In the genomic region with DNA sequence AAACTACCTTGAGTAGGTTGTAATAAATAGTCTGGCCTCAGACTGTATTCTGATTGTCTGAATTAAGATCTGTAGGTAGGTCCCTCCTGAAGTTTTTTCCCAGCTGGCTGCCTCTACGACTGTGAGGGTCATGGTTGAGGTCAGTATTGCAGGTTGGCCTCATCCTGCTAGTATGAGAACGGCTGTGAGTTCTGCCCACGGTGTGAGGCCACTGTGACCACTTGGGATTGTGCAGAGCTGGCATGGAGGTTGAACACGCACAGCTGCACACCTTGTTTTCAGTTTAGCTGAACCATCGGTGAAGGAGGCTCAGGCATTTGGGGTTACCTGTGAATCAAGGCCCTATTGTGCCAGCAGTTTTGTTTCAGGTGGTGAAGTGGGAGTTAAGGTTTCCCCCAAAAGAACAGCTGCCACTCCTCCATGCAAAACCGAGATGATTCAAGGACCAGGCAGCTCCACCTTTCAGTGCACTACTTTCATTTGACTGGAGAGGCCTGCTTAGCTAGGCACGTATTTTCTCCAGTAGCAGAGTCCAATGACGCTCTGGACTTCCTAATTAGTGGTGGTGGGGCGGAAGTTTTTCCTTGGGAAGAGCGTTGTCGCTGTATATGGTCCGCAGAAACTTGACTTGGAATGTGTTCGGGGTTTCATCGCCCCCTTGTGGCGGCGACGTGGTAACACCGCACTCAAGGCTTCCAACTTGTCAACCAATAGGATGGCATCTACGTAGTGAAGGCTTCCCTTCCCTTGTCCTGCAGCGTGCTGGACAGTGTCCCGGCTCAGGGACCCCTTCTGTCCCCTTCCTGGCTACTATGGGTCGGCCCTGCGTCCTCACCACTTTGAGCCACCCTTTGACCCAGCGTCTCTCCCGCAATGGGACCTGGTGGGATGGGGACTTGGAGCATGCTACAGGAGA, we compare ENCODE assay signal across 2 cellular contexts.
TF ChIP-seq lines count a peak whose summit lies in the region.

No MANE protein-coding gene starts in this region.

TF ChIP-seq in HCT116, 20 proteins besides CTCF, POLR2A, EP300 and RAD21:
- TF ChIP-seq CEBPB (IDR thresholded peaks at IDR 0.05; ENCODE audit: low read depth) (no peak), SP1 (IDR thresholded peaks at IDR 0.05; ENCODE audit: low read depth) (no peak), JUND (IDR thresholded peaks at IDR 0.05) (no peak), ZFX (IDR thresholded peaks at IDR 0.05) (no peak), SRF (IDR thresholded peaks at IDR 0.05; ENCODE audit: low read depth) (no peak; the same call in 1 of the 2 replicates), POLR2AphosphoS5 (IDR thresholded peaks at IDR 0.05; ENCODE audit: low read depth, low read length) (no peak), YY1 (IDR thresholded peaks at IDR 0.05; ENCODE audit: extremely low read depth, insufficient replicate concordance, low read depth, low read length) (no peak), EZH2phosphoT487 (IDR thresholded peaks at IDR 0.05; ENCODE audit: borderline replicate concordance) (no peak), TCF7L2 (IDR thresholded peaks at IDR 0.05; ENCODE audit: borderline replicate concordance, extremely low read depth, insufficient read depth, insufficient read length) (no peak)
- TF ChIP-seq, protein P1, sequence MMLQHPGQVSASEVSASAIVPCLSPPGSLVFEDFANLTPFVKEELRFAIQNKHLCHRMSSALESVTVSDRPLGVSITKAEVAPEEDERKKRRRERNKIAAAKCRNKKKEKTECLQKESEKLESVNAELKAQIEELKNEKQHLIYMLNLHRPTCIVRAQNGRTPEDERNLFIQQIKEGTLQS (IDR thresholded peaks at IDR 0.05), result no peak
- TF ChIP-seq, protein P2, sequence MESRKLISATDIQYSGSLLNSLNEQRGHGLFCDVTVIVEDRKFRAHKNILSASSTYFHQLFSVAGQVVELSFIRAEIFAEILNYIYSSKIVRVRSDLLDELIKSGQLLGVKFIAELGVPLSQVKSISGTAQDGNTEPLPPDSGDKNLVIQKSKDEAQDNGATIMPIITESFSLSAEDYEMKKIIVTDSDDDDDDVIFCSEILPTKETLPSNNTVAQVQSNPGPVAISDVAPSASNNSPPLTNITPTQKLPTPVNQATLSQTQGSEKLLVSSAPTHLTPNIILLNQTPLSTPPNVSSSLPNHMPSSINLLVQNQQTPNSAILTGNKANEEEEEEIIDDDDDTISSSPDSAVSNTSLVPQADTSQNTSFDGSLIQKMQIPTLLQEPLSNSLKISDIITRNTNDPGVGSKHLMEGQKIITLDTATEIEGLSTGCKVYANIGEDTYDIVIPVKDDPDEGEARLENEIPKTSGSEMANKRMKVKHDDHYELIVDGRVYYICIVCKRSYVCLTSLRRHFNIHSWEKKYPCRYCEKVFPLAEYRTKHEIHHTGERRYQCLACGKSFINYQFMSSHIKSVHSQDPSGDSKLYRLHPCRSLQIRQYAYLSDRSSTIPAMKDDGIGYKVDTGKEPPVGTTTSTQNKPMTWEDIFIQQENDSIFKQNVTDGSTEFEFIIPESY (IDR thresholded peaks at IDR 0.05; ENCODE audit: extremely low read depth, insufficient replicate concordance, low read length), result no peak
- TF ChIP-seq, protein P3, sequence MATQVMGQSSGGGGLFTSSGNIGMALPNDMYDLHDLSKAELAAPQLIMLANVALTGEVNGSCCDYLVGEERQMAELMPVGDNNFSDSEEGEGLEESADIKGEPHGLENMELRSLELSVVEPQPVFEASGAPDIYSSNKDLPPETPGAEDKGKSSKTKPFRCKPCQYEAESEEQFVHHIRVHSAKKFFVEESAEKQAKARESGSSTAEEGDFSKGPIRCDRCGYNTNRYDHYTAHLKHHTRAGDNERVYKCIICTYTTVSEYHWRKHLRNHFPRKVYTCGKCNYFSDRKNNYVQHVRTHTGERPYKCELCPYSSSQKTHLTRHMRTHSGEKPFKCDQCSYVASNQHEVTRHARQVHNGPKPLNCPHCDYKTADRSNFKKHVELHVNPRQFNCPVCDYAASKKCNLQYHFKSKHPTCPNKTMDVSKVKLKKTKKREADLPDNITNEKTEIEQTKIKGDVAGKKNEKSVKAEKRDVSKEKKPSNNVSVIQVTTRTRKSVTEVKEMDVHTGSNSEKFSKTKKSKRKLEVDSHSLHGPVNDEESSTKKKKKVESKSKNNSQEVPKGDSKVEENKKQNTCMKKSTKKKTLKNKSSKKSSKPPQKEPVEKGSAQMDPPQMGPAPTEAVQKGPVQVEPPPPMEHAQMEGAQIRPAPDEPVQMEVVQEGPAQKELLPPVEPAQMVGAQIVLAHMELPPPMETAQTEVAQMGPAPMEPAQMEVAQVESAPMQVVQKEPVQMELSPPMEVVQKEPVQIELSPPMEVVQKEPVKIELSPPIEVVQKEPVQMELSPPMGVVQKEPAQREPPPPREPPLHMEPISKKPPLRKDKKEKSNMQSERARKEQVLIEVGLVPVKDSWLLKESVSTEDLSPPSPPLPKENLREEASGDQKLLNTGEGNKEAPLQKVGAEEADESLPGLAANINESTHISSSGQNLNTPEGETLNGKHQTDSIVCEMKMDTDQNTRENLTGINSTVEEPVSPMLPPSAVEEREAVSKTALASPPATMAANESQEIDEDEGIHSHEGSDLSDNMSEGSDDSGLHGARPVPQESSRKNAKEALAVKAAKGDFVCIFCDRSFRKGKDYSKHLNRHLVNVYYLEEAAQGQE (IDR thresholded peaks at IDR 0.05; ENCODE audit: low read depth), result no peak

TF ChIP-seq in liver, 16 proteins besides CTCF, POLR2A, EP300 and RAD21:
- TF ChIP-seq HNF4G (IDR thresholded peaks at IDR 0.05) (no peak), TAF1 (conservative IDR thresholded peaks at IDR 0.05) (no peak), SP1 (IDR thresholded peaks at IDR 0.05) (peak; percentile 12), GABPA (IDR thresholded peaks at IDR 0.05 in 1 of 2, conservative IDR thresholded peaks at IDR 0.05 in 1 of 2) (no peak), HNF4A (conservative IDR thresholded peaks at IDR 0.05) (peak; percentile 11 to 26)
- TF ChIP-seq, protein P2 (IDR thresholded peaks at IDR 0.05), result no peak
- TF ChIP-seq, protein P1 (IDR thresholded peaks at IDR 0.05), result no peak
TF ChIP-seq in liver: peak in this region for 2.
